Comparison of ENCODE assay signal across 7 cellular contexts in the genomic region with DNA sequence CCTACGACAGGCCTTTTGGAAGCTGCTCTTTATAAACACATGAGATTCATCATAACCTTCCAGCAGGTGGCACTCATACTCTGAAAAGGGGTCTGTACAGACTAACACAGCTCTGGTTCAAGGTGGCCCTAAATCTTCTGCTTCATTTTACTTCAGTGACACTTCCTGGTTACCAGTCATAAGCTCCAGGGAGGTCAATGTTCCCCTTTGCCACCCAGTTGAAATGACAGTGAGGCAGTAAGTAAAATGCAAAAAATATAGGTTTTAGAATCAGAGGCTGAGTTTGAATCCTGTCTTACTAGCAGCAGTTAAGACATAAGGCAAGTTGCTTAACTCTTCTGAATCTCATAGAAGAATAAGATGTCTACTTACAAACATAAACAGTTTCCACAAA.
DNase-seq lines count a peak whose midpoint lies in the region; ATAC-seq and TF ChIP-seq lines count a peak whose summit lies in the region.

No MANE protein-coding gene starts in this region.

- no peaks in the 10 kb centered on the region for H3K27me3 ChIP-seq in MM.1S (replicated peaks; ENCODE audit: insufficient read depth, low read length)
- no peaks in the 10 kb centered on the region for H3K27me3 ChIP-seq in adrenal gland

- H3K27ac ChIP-seq in MM.1S (ENCODE audit: low read length) (no peak overlapping the region), adrenal gland (peak overlapping the region in 2 of 5 donors; percentile 29 to 53)

- intact Hi-C loops in adrenal gland (cut with DNase I) = loop anchor here in 1 of 2 donors (5.0 to 10.0 kb wide), 2 partner anchors 158 to 195 kb away; no protein-coding TSS in a partner anchor
- intact Hi-C loops in left cardiac atrium (cut with DNase I) = loop anchor here in 1 of 2 donors (5.0 kb wide), 2 partner anchors 155 to 200 kb away; no protein-coding TSS in a partner anchor

- H3K79me2 ChIP-seq in MM.1S (ENCODE audit: low read length) = no peaks in the 10 kb centered on the region

- DNase-seq in HFF-Myc (ENCODE audit: extremely low read depth, low read depth) = peak; percentile 72
- DNase-seq in MM.1S = peak; percentile 72
- DNase-seq in SIG-M5 treated with dmso at 0.1 percent for 504 hours (lab: John Stamatoyannopoulos, UW; ENCODE audit: unreplicated experiment) = peak; percentile 84
- peak; percentile 54 to 85 (median 83) for DNase-seq in adrenal gland
- DNase-seq in left cardiac atrium = peak; percentile 27
- DNase-seq in retinal pigment epithelial cell (ENCODE audit: low read depth) = peak; percentile 35

- no peak overlapping the region for H2AFZ ChIP-seq in MM.1S (ENCODE audit: low read length)

- no peak overlapping the region for H3K4me2 ChIP-seq in MM.1S (ENCODE audit: low read depth, low read length)

- peak; percentile 97 for ATAC-seq in left cardiac atrium

- WGBS in adrenal gland, 4 donors = 0 to 13% (median 7%) methylated on average over 1 of the region's 1 CpG

- no peaks in the 10 kb centered on the region for H3K9me2 ChIP-seq in MM.1S (replicated peaks; ENCODE audit: insufficient read depth, low read length)

- H3K9me3 ChIP-seq in MM.1S (replicated peaks; ENCODE audit: insufficient read depth, low read length) (no peaks in the 10 kb centered on the region), adrenal gland (replicated peaks in 1 of 3) (no peaks in the 10 kb centered on the region)

- H3K9ac ChIP-seq in MM.1S (ENCODE audit: low read length) = no peak overlapping the region

- TF ChIP-seq POLR2A in adrenal gland (IDR thresholded peaks at IDR 0.05) = no peak

- H3K36me3 ChIP-seq in MM.1S (replicated peaks; ENCODE audit: insufficient read depth, low read length) (no peaks in the 10 kb centered on the region), adrenal gland (replicated peaks in 1 of 2) (no peaks in the 10 kb centered on the region)

- no peaks in the 10 kb centered on the region for H4K20me1 ChIP-seq in MM.1S (ENCODE audit: insufficient read depth, low read length)

- H3F3A ChIP-seq in MM.1S (ENCODE audit: insufficient read depth, low read length) = no peaks in the 10 kb centered on the region

- TF ChIP-seq CTCF in GM12874 (IDR thresholded peaks at IDR 0.05; ENCODE audit: insufficient read depth, low read depth, low read length) (peak; percentile 57), HFF-Myc (IDR thresholded peaks at IDR 0.05; ENCODE audit: low read depth, low read length, missing control alignments) (peak; percentile 61), MM.1S (IDR thresholded peaks at IDR 0.05; ENCODE audit: low read length) (peak; percentile 74), adrenal gland (IDR thresholded peaks at IDR 0.05) (peak; percentile 52 to 92 (median 80)), retinal pigment epithelial cell (conservative IDR thresholded peaks at IDR 0.05; ENCODE audit: low read depth, low read length) (peak; percentile 74)

- H3K4me3 ChIP-seq in HFF-Myc (replicated peaks; ENCODE audit: low read depth, low read length) = no peak overlapping the region
- no peak overlapping the region for H3K4me3 ChIP-seq in MM.1S (ENCODE audit: low read length)
- H3K4me3 ChIP-seq in adrenal gland = no peak overlapping the region
- no peak overlapping the region for H3K4me3 ChIP-seq in retinal pigment epithelial cell (ENCODE audit: low read length)

- H3K4me1 ChIP-seq in MM.1S (ENCODE audit: low read length) = no peaks in the 10 kb centered on the region
- peaks cover 8 to 18% of the 10 kb centered on the region in 2 donors for H3K4me1 ChIP-seq in adrenal gland (replicated peaks in 1 of 2)

Comparison
In these comparisons a context has a peak if more than half of its experiments do, and no peak if none do; other contexts are left out.
1. DNase-seq: peak in every context shown above with its lines; median percentile 84 in SIG-M5 treated with dmso at 0.1 percent for 504 hours; 83 in adrenal gland; 72 in HFF-Myc; 72 in MM.1S; 35 in retinal pigment epithelial cell; 27 in left cardiac atrium.